ENCODE assay signal across 8 cellular contexts in genomic region chr1:19596065-19596718, GRCh38. TPM values are rescaled to one million over a fixed set of nuclear protein-coding genes. Genes with fewer than 3 reads are reported as not detected.
A peak's percentile ranks its signal among the peaks of the same experiment; 100 is the strongest.
DNase-seq lines count a peak whose midpoint lies in the region; ATAC-seq and TF ChIP-seq lines count a peak whose summit lies in the region.

No MANE protein-coding gene starts in this region.

- H3K4me3 ChIP-seq in HAP-1 (peak overlapping the region; percentile 93), epithelial cell of proximal tubule (ENCODE audit: low read depth, low read length) (peak overlapping the region; percentile 95)

- DNase-seq in AG08396 (ENCODE audit: low spot score) (peak; percentile 45), HAP-1 (ENCODE audit: low spot score in 2 of 2) (peak in 1 of 2 experiments; percentile 33), SHP77 treated with DMSO at 0.1 percent for 48 hours (lab: John Stamatoyannopoulos, UW) (peak; percentile 46), epithelial cell of proximal tubule (ENCODE audit: low read depth) (no peak), globus pallidus (ENCODE audit: low spot score) (no peak)
- DNase-seq in naive thymus-derived CD8-positive, alpha-beta T cell = no peak

- H3K9me3 ChIP-seq in HAP-1 = no peaks in the 10 kb centered on the region

- in situ Hi-C loops in HAP-1 (cut with MboI; ENCODE audit: low sequenced_read_pairs) = no loop called here

- peaks cover 12% of the 10 kb centered on the region for H3K4me1 ChIP-seq in HAP-1

- H3K36me3 Mint-ChIP-seq in naive thymus-derived CD8-positive, alpha-beta T cell = peaks cover 0 to 7% (median 1%) of the 10 kb centered on the region in 3 donors

- peaks cover 0 to 2% (median 0%) of the 10 kb centered on the region in 5 donors for H3K27me3 Mint-ChIP-seq in naive thymus-derived CD8-positive, alpha-beta T cell

- peaks cover 0 to 1% (median 0%) of the 10 kb centered on the region in 9 donors for H3K9me3 Mint-ChIP-seq in naive thymus-derived CD8-positive, alpha-beta T cell

- no peak for ATAC-seq in naive thymus-derived CD8-positive, alpha-beta T cell
- ATAC-seq in HG03175 (IDR thresholded peaks at IDR 0.05; ENCODE audit: unreplicated experiment) (no peak), GM18519 (IDR thresholded peaks at IDR 0.05; ENCODE audit: low FRiP score, unreplicated experiment) (no peak)

- no peak for TF ChIP-seq CTCF in epithelial cell of proximal tubule (conservative IDR thresholded peaks at IDR 0.05; ENCODE audit: low read depth, low read length)

- peaks cover 26 to 49% (median 44%) of the 10 kb centered on the region in 4 donors for H3K4me1 Mint-ChIP-seq in naive thymus-derived CD8-positive, alpha-beta T cell

- peaks cover 11% of the 10 kb centered on the region for H3K36me3 ChIP-seq in HAP-1 (replicated peaks)

- peak overlapping the region; percentile 99 to 100 (median 100) for H3K27ac Mint-ChIP-seq in naive thymus-derived CD8-positive, alpha-beta T cell

- H3K27me3 ChIP-seq in HAP-1 (ENCODE audit: low read depth) = peaks cover 4% of the 10 kb centered on the region; the same call in 1 of the 2 replicates

- H3K4me3 Mint-ChIP-seq in naive thymus-derived CD8-positive, alpha-beta T cell = peak overlapping the region; percentile 89 to 100 (median 98)

- POLR2A ChIA-PET in naive thymus-derived CD8-positive, alpha-beta T cell (lab: Charles Lee) = interaction anchor here (0.5 to 6.7 kb wide), 21 partner anchors 9 to 385 kb away, joined by 3 to 67 read pairs (median 4); partner anchors contain the start of genes CAPZB, EMC1, MRTO4 and NBL1

RNA-seq across cellular contexts. Expression of gene NBL1, which starts 47.9 kb away (rescaled TPM):
- total RNA-seq in epithelial cell of proximal tubule = 64.6 and 98.1 TPM in 2 replicates
- total RNA-seq in naive thymus-derived CD8-positive, alpha-beta T cell = 10 to 100 TPM; 17.6 to 19.3 TPM
- polyA plus RNA-seq in naive thymus-derived CD8-positive, alpha-beta T cell = 10 to 100 TPM in 1 of 3 donors, 1 to 10 TPM in 2; 7.7 to 14.0 (median 8.6) TPM

Comparison
In these comparisons a context has a peak if more than half of its experiments do, and no peak if none do; other contexts are left out.
1. DNase-seq: peak in AG08396 (single experiment) and SHP77 treated with DMSO at 0.1 percent for 48 hours (single experiment); none in epithelial cell of proximal tubule (single experiment), naive thymus-derived CD8-positive, alpha-beta T cell (0 of 10) and globus pallidus (single experiment).